Comparison of ENCODE assay signal across 1 cellular context in the genomic region with DNA sequence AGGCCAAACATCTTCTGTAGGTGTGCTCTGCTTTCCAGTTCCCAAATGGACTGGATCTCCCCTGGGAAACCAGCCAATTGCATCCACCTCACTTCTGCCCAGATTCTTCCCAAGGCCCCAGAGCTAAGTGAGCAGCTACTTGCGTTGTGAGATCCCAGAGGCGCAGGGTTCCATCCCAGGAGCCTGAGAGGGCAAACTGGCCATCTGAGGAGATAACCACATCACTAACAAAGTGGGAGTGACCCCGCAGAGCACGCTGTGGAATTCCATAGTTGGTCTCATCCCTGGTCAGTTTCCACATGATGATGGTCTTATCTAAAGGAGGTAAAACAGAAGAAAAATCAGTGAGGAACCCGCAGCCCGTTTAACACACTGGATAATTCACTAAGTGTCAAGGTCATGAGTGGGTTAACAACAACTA.
TF ChIP-seq lines count a peak whose summit lies in the region.

No MANE protein-coding gene starts in this region.

TF ChIP-seq in GM23338, 12 proteins besides CTCF, POLR2A, EP300 and RAD21 (continued from another document):
- TF ChIP-seq, protein P1, sequence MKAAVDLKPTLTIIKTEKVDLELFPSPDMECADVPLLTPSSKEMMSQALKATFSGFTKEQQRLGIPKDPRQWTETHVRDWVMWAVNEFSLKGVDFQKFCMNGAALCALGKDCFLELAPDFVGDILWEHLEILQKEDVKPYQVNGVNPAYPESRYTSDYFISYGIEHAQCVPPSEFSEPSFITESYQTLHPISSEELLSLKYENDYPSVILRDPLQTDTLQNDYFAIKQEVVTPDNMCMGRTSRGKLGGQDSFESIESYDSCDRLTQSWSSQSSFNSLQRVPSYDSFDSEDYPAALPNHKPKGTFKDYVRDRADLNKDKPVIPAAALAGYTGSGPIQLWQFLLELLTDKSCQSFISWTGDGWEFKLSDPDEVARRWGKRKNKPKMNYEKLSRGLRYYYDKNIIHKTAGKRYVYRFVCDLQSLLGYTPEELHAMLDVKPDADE (IDR thresholded peaks at IDR 0.05): no peak
- TF ChIP-seq ZNF114 (CRISPR knock-in tag; IDR thresholded peaks at IDR 0.05) (no peak), JUNB (IDR thresholded peaks at IDR 0.05; ENCODE audit: unreplicated experiment) (no peak), EZH2 (IDR thresholded peaks at IDR 0.05; ENCODE audit: low read depth, unreplicated experiment) (no peak), ZNF331 (CRISPR knock-in tag; IDR thresholded peaks at IDR 0.05; ENCODE audit: low read depth) (no peak), NANOG (IDR thresholded peaks at IDR 0.05; ENCODE audit: borderline replicate concordance) (no peak)
- TF ChIP-seq, protein P2, sequence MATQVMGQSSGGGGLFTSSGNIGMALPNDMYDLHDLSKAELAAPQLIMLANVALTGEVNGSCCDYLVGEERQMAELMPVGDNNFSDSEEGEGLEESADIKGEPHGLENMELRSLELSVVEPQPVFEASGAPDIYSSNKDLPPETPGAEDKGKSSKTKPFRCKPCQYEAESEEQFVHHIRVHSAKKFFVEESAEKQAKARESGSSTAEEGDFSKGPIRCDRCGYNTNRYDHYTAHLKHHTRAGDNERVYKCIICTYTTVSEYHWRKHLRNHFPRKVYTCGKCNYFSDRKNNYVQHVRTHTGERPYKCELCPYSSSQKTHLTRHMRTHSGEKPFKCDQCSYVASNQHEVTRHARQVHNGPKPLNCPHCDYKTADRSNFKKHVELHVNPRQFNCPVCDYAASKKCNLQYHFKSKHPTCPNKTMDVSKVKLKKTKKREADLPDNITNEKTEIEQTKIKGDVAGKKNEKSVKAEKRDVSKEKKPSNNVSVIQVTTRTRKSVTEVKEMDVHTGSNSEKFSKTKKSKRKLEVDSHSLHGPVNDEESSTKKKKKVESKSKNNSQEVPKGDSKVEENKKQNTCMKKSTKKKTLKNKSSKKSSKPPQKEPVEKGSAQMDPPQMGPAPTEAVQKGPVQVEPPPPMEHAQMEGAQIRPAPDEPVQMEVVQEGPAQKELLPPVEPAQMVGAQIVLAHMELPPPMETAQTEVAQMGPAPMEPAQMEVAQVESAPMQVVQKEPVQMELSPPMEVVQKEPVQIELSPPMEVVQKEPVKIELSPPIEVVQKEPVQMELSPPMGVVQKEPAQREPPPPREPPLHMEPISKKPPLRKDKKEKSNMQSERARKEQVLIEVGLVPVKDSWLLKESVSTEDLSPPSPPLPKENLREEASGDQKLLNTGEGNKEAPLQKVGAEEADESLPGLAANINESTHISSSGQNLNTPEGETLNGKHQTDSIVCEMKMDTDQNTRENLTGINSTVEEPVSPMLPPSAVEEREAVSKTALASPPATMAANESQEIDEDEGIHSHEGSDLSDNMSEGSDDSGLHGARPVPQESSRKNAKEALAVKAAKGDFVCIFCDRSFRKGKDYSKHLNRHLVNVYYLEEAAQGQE (IDR thresholded peaks at IDR 0.05; ENCODE audit: unreplicated experiment): no peak
TF ChIP-seq in GM23338: peak in this region for 0.
